ENCODE assay signal across 9 cellular contexts in the genomic region with DNA sequence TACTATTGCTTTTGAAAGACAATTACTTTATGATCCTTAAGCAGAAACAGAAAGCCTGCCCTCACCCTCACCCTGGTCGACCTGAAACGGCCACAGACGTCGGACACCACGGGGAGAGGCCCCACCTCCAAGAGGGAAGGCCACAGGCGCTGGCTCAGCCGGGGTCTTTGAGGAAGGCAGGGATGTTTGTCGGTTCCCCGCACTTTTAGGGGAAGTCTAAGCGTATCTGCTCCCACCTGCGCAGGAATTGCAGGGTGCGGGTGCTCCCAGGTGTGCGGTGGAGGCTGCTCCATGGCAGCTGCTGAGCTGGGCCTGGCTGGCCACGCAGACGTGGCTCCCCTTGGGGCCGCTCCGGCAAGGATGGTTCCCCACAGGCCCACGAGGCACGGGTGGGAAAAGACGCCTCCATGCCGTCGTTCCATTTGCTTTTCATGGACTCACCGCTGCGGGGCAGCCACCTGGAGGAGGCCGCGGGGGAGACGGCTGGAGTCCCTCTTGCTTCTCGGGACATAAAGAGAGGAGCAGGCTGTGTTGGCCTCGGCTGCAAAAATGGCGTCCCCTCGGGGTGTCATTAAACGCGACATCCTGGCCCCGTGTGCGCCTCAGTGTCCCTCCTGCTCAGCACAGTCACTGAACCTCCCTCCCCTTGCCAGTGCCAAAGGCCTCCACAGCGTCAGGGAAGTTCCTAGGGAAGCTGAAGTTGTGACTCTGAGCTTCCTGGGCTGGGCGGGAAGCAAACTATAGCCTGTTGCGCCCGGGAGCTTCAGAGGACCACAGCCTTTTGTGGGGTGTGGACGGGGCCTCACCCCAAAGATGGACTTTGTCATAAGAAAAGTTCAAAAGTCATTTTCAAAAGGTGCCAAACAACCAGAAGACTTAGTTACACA.
A peak's percentile ranks its signal among the peaks of the same experiment; 100 is the strongest.
DNase-seq lines count a peak whose midpoint lies in the region; ATAC-seq, FAIRE-seq and TF ChIP-seq lines count a peak whose summit lies in the region.
"Had no signal": no experiment of that assay in that cellular context is flagged by ENCODE, and none has a peak within 500 bp of the region (broad histone marks: within the 10 kb centered on the region; RNA-seq: fewer than 3 reads in every experiment).

No MANE protein-coding gene starts in this region.

- TF ChIP-seq RAD21 in HCT116 (IDR thresholded peaks at IDR 0.05; ENCODE audit: low read depth): no peak

- intact Hi-C loops in HCT116 (cut with micrococcal nuclease) (no loop called here), activated B cell treated with CpG ODN at 0.5 μM for 24 hours (cut with micrococcal nuclease) (no loop called here), left colon (cut with DNase I, micrococcal nuclease) (no loop called here)

- peak overlapping the region; percentile 44 for H3K9ac ChIP-seq in HCT116 (ENCODE audit: low read length)

- DNase-seq in HCT116 (ENCODE audit: low read depth, low spot score): no peak
- DNase-seq in activated B cell treated with CpG ODN at 0.5 μM for 24 hours: no peak
- no peak for DNase-seq in left colon
- peak; percentile 79 for DNase-seq in small intestine
- DNase-seq in iPS-NIHi11 (ENCODE audit: low spot score): no peak
- DNase-seq in NCI-H1048 (lab: John Stamatoyannopoulos, UW): no peak
- DNase-seq in NCI-H526 treated with DMSO at 0.1 percent for 48 hours (lab: John Stamatoyannopoulos, UW): no peak
- DNase-seq: effector CD8-positive, alpha-beta T cell had no signal

- peak overlapping the region; percentile 58 for H3K4me2 ChIP-seq in HCT116 (ENCODE audit: low read length)

- RAD21 ChIA-PET in HCT116 (lab: Charles Lee; ENCODE audit: low non-redundant PET in 1 of 2, low total read pairs in 2 of 2, uncharacterized antibody in 2 of 2, unreplicated experiment in 2 of 2): no interaction called here

- ATAC-seq in HCT116: 0 out of 2 replicates have a peak, but pooled peaks have one; percentile 7
- ATAC-seq in activated B cell treated with CpG ODN at 0.5 μM for 24 hours (ENCODE audit: low read depth): no peak
- peak; percentile 22 for ATAC-seq in left colon
- no peak for ATAC-seq in GM19351 (IDR thresholded peaks at IDR 0.05; ENCODE audit: unreplicated experiment)

- H3K27me3 Mint-ChIP-seq in activated B cell treated with CpG ODN at 0.5 μM for 24 hours: no peaks in the 10 kb centered on the region

- POLR2A ChIA-PET in HCT116 (lab: Charles Lee) (no interaction called here), activated B cell treated with CpG ODN at 0.5 μM for 24 hours (lab: Charles Lee) (interaction anchor here (0.7 to 1.3 kb wide), 3 partner anchors 23 to 65 kb away, joined by 3 to 7 read pairs (median 4); no protein-coding TSS in a partner anchor)

- H3K36me3 ChIP-seq in HCT116 (ENCODE audit: control insufficient read depth in 1 of 2, insufficient read depth in 2 of 2, low read length in 2 of 2): no peaks in the 10 kb centered on the region; a peak in 1 of 4 replicates
- H3K36me3 ChIP-seq in small intestine (ENCODE audit: control insufficient read depth in 2 of 2, insufficient read depth in 2 of 2, low read length in 2 of 2): no peaks in the 10 kb centered on the region

- BruUV-seq in HCT116 (replicated peaks; lab: Mats Ljungman, UMichigan): no TSS peak

- peaks cover 47% of the 10 kb centered on the region for H3K36me3 Mint-ChIP-seq in activated B cell treated with CpG ODN at 0.5 μM for 24 hours (ENCODE audit: low read depth)

- H3K4me1 ChIP-seq in HCT116 (ENCODE audit: control insufficient read depth in 1 of 2, insufficient read depth in 2 of 2, low read length in 2 of 2): peaks cover 12 to 28% of the 10 kb centered on the region in 2 experiments
- H3K4me1 ChIP-seq in small intestine (ENCODE audit: control insufficient read depth in 2 of 2, insufficient read depth in 1 of 2, low read depth in 1 of 2, low read length in 1 of 2): peaks cover 5 to 9% of the 10 kb centered on the region in 2 donors

- H3K9me2 ChIP-seq in HCT116 (ENCODE audit: insufficient read depth): no peaks in the 10 kb centered on the region

- CTCF ChIA-PET in HCT116 (lab: Charles Lee): no interaction called here
- CTCF ChIA-PET in activated B cell treated with CpG ODN at 0.5 μM for 24 hours (lab: Charles Lee): interaction anchor here (0.8 kb wide), 1 partner anchor 64 kb away, joined by 3 read pairs; no protein-coding TSS in a partner anchor

- FAIRE-seq in small intestine (lab: Jason Lieb, UNC): no peak

- peak overlapping the region; percentile 97 for H3K27ac Mint-ChIP-seq in activated B cell treated with CpG ODN at 0.5 μM for 24 hours

- no peaks in the 10 kb centered on the region for H4K20me1 ChIP-seq in HCT116 (ENCODE audit: insufficient read depth)

- H3K4me3 ChIP-seq in HCT116 (replicated peaks in 1 of 2; ENCODE audit: low read depth in 1 of 2, low read length in 2 of 2): no peak overlapping the region
- H3K4me3 ChIP-seq in small intestine (ENCODE audit: low read depth in 1 of 2, low read length in 2 of 2): no peak overlapping the region

- no peaks in the 10 kb centered on the region for H3K79me2 ChIP-seq in HCT116 (ENCODE audit: insufficient read depth, low read length)

- peak overlapping the region; percentile 81 for H3K4me3 Mint-ChIP-seq in activated B cell treated with CpG ODN at 0.5 μM for 24 hours

- no peaks in the 10 kb centered on the region for H3K9me3 ChIP-seq in HCT116 (ENCODE audit: control insufficient read depth in 1 of 2, insufficient read depth in 1 of 2, low read depth in 1 of 2, low read length in 2 of 2)
- H3K9me3 ChIP-seq in small intestine (ENCODE audit: control insufficient read depth, low read depth): no peaks in the 10 kb centered on the region

- H3K27ac ChIP-seq in HCT116 (ENCODE audit: low read depth, low read length) (peak overlapping the region; percentile 57), small intestine (ENCODE audit: low read depth in 1 of 2, low read length in 1 of 2) (peak overlapping the region in 1 of 2 donors; percentile 69)

- H3K4me1 Mint-ChIP-seq in activated B cell treated with CpG ODN at 0.5 μM for 24 hours: peaks cover 52% of the 10 kb centered on the region

- H3K9me3 Mint-ChIP-seq in activated B cell treated with CpG ODN at 0.5 μM for 24 hours: no peaks in the 10 kb centered on the region

- TF ChIP-seq CTCF in HCT116 (IDR thresholded peaks at IDR 0.05 in 2 of 3, conservative IDR thresholded peaks at IDR 0.05 in 1 of 3; ENCODE audit: borderline replicate concordance in 1 of 3, insufficient read depth in 1 of 3, low read depth in 2 of 3, low read length in 2 of 3) (no peak), activated B cell treated with CpG ODN at 0.5 μM for 24 hours (IDR thresholded peaks at IDR 0.05) (no peak)

- H2AFZ ChIP-seq in HCT116 (ENCODE audit: low read depth, low read length, poor library complexity, severe bottlenecking): no peak overlapping the region

- no peaks in the 10 kb centered on the region for H3K27me3 ChIP-seq in HCT116 (ENCODE audit: insufficient read depth, low read length)
- H3K27me3 ChIP-seq in small intestine (ENCODE audit: control insufficient read depth in 2 of 2, insufficient read depth in 2 of 2, low read length in 2 of 2): no peaks in the 10 kb centered on the region

- 61 to 80% (median 70%) methylated on average over 40 of the region's 40 CpGs for WGBS in small intestine, 3 donors

- TF ChIP-seq POLR2A in HCT116 (IDR thresholded peaks at IDR 0.05; ENCODE audit: borderline replicate concordance, extremely low read depth, insufficient read depth, insufficient read length): no peak

TF ChIP-seq in HCT116, 20 proteins besides CTCF, POLR2A, EP300 and RAD21:
- no peak for TF ChIP-seq ZNF274 (IDR thresholded peaks at IDR 0.05; ENCODE audit: low read depth, low read length)
- no peak for TF ChIP-seq JUND (IDR thresholded peaks at IDR 0.05)
TF ChIP-seq in HCT116: peak in this region for 0.

Comparison
In these comparisons a context has a peak if more than half of its experiments do, and no peak if none do; other contexts are left out.
1. ATAC-seq: peak in HCT116 (single experiment) and left colon (single experiment); none in activated B cell treated with CpG ODN at 0.5 μM for 24 hours (single experiment) and GM19351 (single experiment).